ENCODE assay signal across 30 cellular contexts in genomic region chr16:1383556-1383955, GRCh38. TPM values are rescaled to one million over a fixed set of nuclear protein-coding genes. Genes with fewer than 3 reads are reported as not detected.
"Had no signal": no experiment of that assay in that cellular context is flagged by ENCODE, and none has a peak within 500 bp of the region (broad histone marks: within the 10 kb centered on the region; RNA-seq: fewer than 3 reads in every experiment).

No MANE protein-coding gene starts in this region.

- H3K27me3 ChIP-seq: stomach, suprapubic skin, testis, thyroid gland, tibial artery, tibial nerve, transverse colon, upper lobe of left lung, upper lobe of right lung, uterus, vagina had no signal

- FAIRE-seq: urothelium cell line had no signal

- H3K36me3 ChIP-seq: uterus had no signal

- H3K4me3 ChIP-seq: stomach, suprapubic skin, testis, thoracic aorta, thyroid gland, tibial artery, tibial nerve, transverse colon, upper lobe of left lung, upper lobe of right lung, uterus, vagina had no signal

- H3K27ac ChIP-seq: stomach, suprapubic skin, testis, thoracic aorta, thyroid gland, tibial artery, tibial nerve, transverse colon, upper lobe of left lung, upper lobe of right lung, uterus, vagina had no signal

- ATAC-seq: stimulated activated effector memory CD8-positive, alpha-beta T cell treated with anti-CD3 and anti-CD28 coated beads, Interleukin-12 subunit alpha, Interleukin-12 subunit beta, amount 100 ng/mL, for 72 hours; stimulated activated memory B cell treated with anti-CD40 and anti-IgM and Interleukin-4, amounts not matched to agents 10 μg/mL and 1 μg/mL and 100 μg/mL, for 72 hours; stimulated activated naive B cell treated with anti-CD40 and anti-IgM and Interleukin-4, amounts not matched to agents 10 μg/mL and 1 μg/mL and 100 μg/mL, for 72 hours; stimulated activated naive CD8-positive, alpha-beta T cell treated with anti-CD3 and anti-CD28 coated beads, Interleukin-15, amount 100 ng/mL, for 72 hours; stimulated activated naive CD8-positive, alpha-beta T cell treated with anti-CD3 and anti-CD28 coated beads, Interleukin-15, Interleukin-2, amounts not matched to agents 100 U/mL and 50 U/mL, for 24 hours; upper lobe of right lung had no signal

- DNase-seq: stimulated activated CD4-positive, alpha-beta T cell treated with anti-CD3 and anti-CD28 coated beads, Interleukin-2, amount 100 ng/mL, for 48 hours; stimulated activated CD4-positive, alpha-beta T cell treated with anti-CD3 and anti-CD28 coated beads, Interleukin-4, amount 100 ng/mL, for 1 hour; stimulated activated CD4-positive, alpha-beta T cell treated with anti-CD3 and anti-CD28 coated beads, Interleukin-4, amount 100 ng/mL, for 24 hours; stimulated activated CD4-positive, alpha-beta T cell treated with anti-CD3 and anti-CD28 coated beads, Interleukin-4, amount 100 ng/mL, for 4 hours; stimulated activated CD8-positive, alpha-beta memory T cell treated with anti-CD3 and anti-CD28 coated beads, Interleukin-4, amount 100 ng/mL, for 48 hours; stimulated activated naive B cell treated with anti-CD40 and anti-IgM and Interleukin-4, amounts not matched to agents 10 μg/mL and 1 μg/mL and 100 μg/mL, for 72 hours; stimulated activated naive CD4-positive, alpha-beta T cell; stimulated activated naive CD4-positive, alpha-beta T cell treated with Interleukin-2 at 50 U/mL for 16 hours; stimulated activated naive CD8-positive, alpha-beta T cell treated with anti-CD3 and anti-CD28 coated beads, Interleukin-15, amount 100 ng/mL, for 72 hours; stimulated activated naive CD8-positive, alpha-beta T cell treated with anti-CD3 and anti-CD28 coated beads, Interleukin-15, Interleukin-2, amounts not matched to agents 100 U/mL and 50 U/mL, for 24 hours; stomach; testis; thyroid gland; tibial artery; transverse colon; trophoblast cell; upper lobe of right lung; uterus had no signal

- H3K9me3 ChIP-seq: stomach, suprapubic skin, testis, thoracic aorta, thyroid gland, tibial artery, tibial nerve, transverse colon, upper lobe of left lung, upper lobe of right lung, uterus, vagina had no signal

RNA-seq across cellular contexts. Expression of gene PERCC1, which starts 47.3 kb away (rescaled TPM):
- total RNA-seq: subcutaneous adipose tissue, temporal lobe, thoracic aorta, upper lobe of right lung, ureter, urinary bladder, uterus, vagina had no signal
- polyA plus RNA-seq: urinary bladder had no signal
